Comparison of ENCODE assay signal across 12 cellular contexts in the genomic region with DNA sequence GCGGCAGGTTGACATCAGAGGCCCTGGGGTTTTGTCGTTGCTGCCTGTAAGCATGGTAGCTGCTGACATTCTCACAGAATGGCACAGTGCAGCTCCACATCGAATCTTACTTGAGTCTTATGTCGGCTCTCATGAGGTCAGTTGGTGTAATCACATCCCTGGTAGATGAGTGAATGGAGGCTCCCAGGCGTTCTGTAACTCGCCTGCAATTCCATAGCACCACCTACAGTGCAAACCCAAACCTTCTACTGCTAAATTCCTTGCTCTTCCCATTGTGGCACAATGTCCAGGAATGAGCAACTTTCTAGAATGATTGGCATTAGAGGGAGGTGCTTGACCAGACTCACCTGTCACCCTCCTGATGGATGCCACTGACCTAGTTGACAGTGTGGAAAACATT.
DNase-seq lines count a peak whose midpoint lies in the region; TF ChIP-seq lines count a peak whose summit lies in the region.
"Had no signal": no experiment of that assay in that cellular context is flagged by ENCODE, and none has a peak within 500 bp of the region (broad histone marks: within the 10 kb centered on the region; RNA-seq: fewer than 3 reads in every experiment).

No MANE protein-coding gene starts in this region.

- H3K27ac Mint-ChIP-seq in HFFc6, result no peak overlapping the region

- peaks cover 5% of the 10 kb centered on the region for H3K27me3 Mint-ChIP-seq in HFFc6 (ENCODE audit: insufficient read depth)

- POLR2A ChIA-PET in BJ (lab: Charles Lee), result no interaction called here

- peaks cover 30% of the 10 kb centered on the region for H3K4me1 Mint-ChIP-seq in HFFc6 (ENCODE audit: low read depth)

- H3K27me3 ChIP-seq in BJ (ENCODE audit: control insufficient read depth, insufficient read depth, low read length) (no peaks in the 10 kb centered on the region), brain microvascular endothelial cell (replicated peaks) (no peaks in the 10 kb centered on the region), kidney epithelial cell (ENCODE audit: control insufficient read depth, insufficient read depth, low read length) (no peaks in the 10 kb centered on the region)
- H3K27me3 ChIP-seq: tibial artery had no signal

- TF ChIP-seq CTCF in BJ (IDR thresholded peaks at IDR 0.05; ENCODE audit: insufficient read depth, low read depth, low read length), result peak; percentile 16; the same call in 1 of the 2 replicates
- peak; percentile 66 for TF ChIP-seq CTCF in HFFc6 (IDR thresholded peaks at IDR 0.05)
- peak; percentile 72 for TF ChIP-seq CTCF in brain microvascular endothelial cell (IDR thresholded peaks at IDR 0.05; ENCODE audit: low read depth, low read length, missing control alignments)
- TF ChIP-seq CTCF in kidney epithelial cell (IDR thresholded peaks at IDR 0.05; ENCODE audit: insufficient read depth, low read length, poor library complexity, severe bottlenecking), result peak; percentile 12

- no peak overlapping the region for H3K4me3 Mint-ChIP-seq in HFFc6

- DNase-seq in BJ (ENCODE audit: low read depth), result no peak
- DNase-seq in HFFc6, result peak; percentile 24
- peak; percentile 67 for DNase-seq in brain microvascular endothelial cell
- no peak for DNase-seq in kidney epithelial cell (ENCODE audit: low read depth)
- no peak for DNase-seq in NCI-H2107 (lab: John Stamatoyannopoulos, UW)
- no peak for DNase-seq in stimulated activated naive CD4-positive, alpha-beta T cell (lab: John Stamatoyannopoulos, UW)
- no peak for DNase-seq in T-helper 9 cell
- no peak for DNase-seq in NCI-H146 (lab: John Stamatoyannopoulos, UW)
- DNase-seq: activated T-cell treated with anti-CD3 and anti-CD28 coated beads, Interleukin-2, amount 50 U/mL, for 48 hours; NCI-H1694 treated with DMSO at 0.1 percent for 48 hours; retina; tibial artery had no signal

- no peaks in the 10 kb centered on the region for H3K36me3 ChIP-seq in BJ (ENCODE audit: control insufficient read depth, insufficient read depth, low read length)
- H3K36me3 ChIP-seq in brain microvascular endothelial cell (replicated peaks), result no peaks in the 10 kb centered on the region
- H3K36me3 ChIP-seq in kidney epithelial cell (ENCODE audit: control insufficient read depth, insufficient read depth, low read length), result no peaks in the 10 kb centered on the region
- H3K36me3 ChIP-seq: tibial artery had no signal

- CTCF ChIA-PET in BJ (lab: Yijun Ruan, JAX), result interaction anchor here (0.8 to 3.2 kb wide), 4 partner anchors 8 to 293 kb away, joined by 3 to 26 read pairs (median 4); no protein-coding TSS in a partner anchor

- in situ Hi-C loops in brain microvascular endothelial cell (cut with HindIII; ENCODE audit: low pct_ligation_motif_present, low sequenced_read_pairs), result no loop called here

- H3K4me3 ChIP-seq in BJ (ENCODE audit: low read depth, low read length) (no peak overlapping the region), brain microvascular endothelial cell (ENCODE audit: low read depth, low read length) (no peak overlapping the region), kidney epithelial cell (ENCODE audit: low read depth, low read length) (no peak overlapping the region)
- H3K4me3 ChIP-seq: tibial artery had no signal

- no peaks in the 10 kb centered on the region for H3K9me3 Mint-ChIP-seq in HFFc6

- no peaks in the 10 kb centered on the region for H3K36me3 Mint-ChIP-seq in HFFc6 (ENCODE audit: low read depth)

- H3K27ac ChIP-seq in brain microvascular endothelial cell, result no peak overlapping the region
- H3K27ac ChIP-seq: tibial artery had no signal

Comparison
In these comparisons a context has a peak if more than half of its experiments do, and no peak if none do; other contexts are left out.
1. DNase-seq: peak in HFFc6 (single experiment) and brain microvascular endothelial cell (single experiment); none in BJ (single experiment), kidney epithelial cell (single experiment), NCI-H2107 (single experiment), stimulated activated naive CD4-positive, alpha-beta T cell (0 of 6), T-helper 9 cell (single experiment) and NCI-H146 (single experiment).
2. CTCF ChIP-seq: peak in every context shown above with its lines; median percentile 72 in brain microvascular endothelial cell; 66 in HFFc6; 16 in BJ; 12 in kidney epithelial cell.